8 cellular contexts compared by ENCODE assay signal in the genomic region with DNA sequence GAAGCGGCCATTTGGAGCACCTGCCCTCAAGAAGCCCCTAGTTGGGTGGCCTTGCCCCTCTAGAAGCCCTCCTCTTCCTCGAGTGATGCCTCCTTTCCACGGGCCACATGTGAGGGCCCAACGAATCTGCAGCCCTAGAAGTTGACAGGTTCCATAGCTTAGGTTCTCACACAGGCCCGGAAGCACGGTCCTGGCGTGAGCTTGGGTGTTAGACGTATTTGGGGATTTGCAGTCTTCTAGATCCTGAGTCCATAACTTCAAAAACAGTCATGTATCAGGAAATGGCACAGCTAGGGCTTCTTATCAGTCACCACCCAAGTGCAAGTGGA. TPM values are rescaled to one million over a fixed set of nuclear protein-coding genes. Genes with fewer than 3 reads are reported as not detected.
DNase-seq lines count a peak whose midpoint lies in the region; ATAC-seq and TF ChIP-seq lines count a peak whose summit lies in the region.

No MANE protein-coding gene starts in this region.

- H3K9me3 ChIP-seq in Caco-2 (no peaks in the 10 kb centered on the region), Karpas-422 (ENCODE audit: low read length) (no peaks in the 10 kb centered on the region)

- H3K79me2 ChIP-seq in Karpas-422 (ENCODE audit: low read length): peaks cover 36% of the 10 kb centered on the region

- H4K20me1 ChIP-seq in Karpas-422 (ENCODE audit: insufficient read depth, low read depth, low read length): no peaks in the 10 kb centered on the region

- H3K4me1 Mint-ChIP-seq in Caco-2 (ENCODE audit: low read depth, unreplicated experiment): peaks cover 6% of the 10 kb centered on the region
- peaks cover 16 to 38% (median 33%) of the 10 kb centered on the region in 4 donors for H3K4me1 Mint-ChIP-seq in naive thymus-derived CD8-positive, alpha-beta T cell

- peak overlapping the region; percentile 99 for H3K27ac Mint-ChIP-seq in Caco-2 (ENCODE audit: unreplicated experiment)
- peak overlapping the region; percentile 83 to 99 (median 92) for H3K27ac Mint-ChIP-seq in naive thymus-derived CD8-positive, alpha-beta T cell

- peak overlapping the region; percentile 75 for H3K4me2 ChIP-seq in Karpas-422 (ENCODE audit: low read depth, low read length, poor library complexity, severe bottlenecking)

- POLR2A ChIA-PET in Caco-2 (lab: Charles Lee): no interaction called here
- POLR2A ChIA-PET in naive thymus-derived CD8-positive, alpha-beta T cell (lab: Charles Lee): interaction anchor here (1.0 to 2.7 kb wide), 4 partner anchors 12 to 123 kb away, joined by 3 to 10 read pairs (median 6); partner anchors contain the start of genes NPM3 and OGA

- ATAC-seq in naive thymus-derived CD8-positive, alpha-beta T cell: peak; percentile 0 to 1
- ATAC-seq in HG03139 (IDR thresholded peaks at IDR 0.05; ENCODE audit: unreplicated experiment): no peak
- no peak for ATAC-seq in HG03039 (IDR thresholded peaks at IDR 0.05; ENCODE audit: unreplicated experiment)
- no peak for ATAC-seq in GM21367 (IDR thresholded peaks at IDR 0.05; ENCODE audit: unreplicated experiment)

- H3K36me3 ChIP-seq in Caco-2 (ENCODE audit: control insufficient read depth, insufficient read depth, low read length) (no peaks in the 10 kb centered on the region), Karpas-422 (ENCODE audit: insufficient read depth, low read length) (0 out of 2 replicates have a peak, but pooled peaks cover 3% of the 10 kb centered on the region)

- BruUV-seq in Caco-2 (replicated peaks; lab: Mats Ljungman, UMichigan): no TSS peak

- peak overlapping the region; percentile 97 for H3K4me3 Mint-ChIP-seq in Caco-2 (ENCODE audit: unreplicated experiment)
- H3K4me3 Mint-ChIP-seq in naive thymus-derived CD8-positive, alpha-beta T cell: peak overlapping the region; percentile 69 to 96 (median 80)

- H3K4me1 ChIP-seq in Caco-2: peaks cover 13% of the 10 kb centered on the region; the same call in 1 of the 2 replicates
- peaks cover 35% of the 10 kb centered on the region for H3K4me1 ChIP-seq in Karpas-422 (ENCODE audit: low read length)

- H3K9me3 Mint-ChIP-seq in Caco-2 (ENCODE audit: unreplicated experiment): no peaks in the 10 kb centered on the region
- peaks cover 0 to 2% (median 0%) of the 10 kb centered on the region in 9 donors for H3K9me3 Mint-ChIP-seq in naive thymus-derived CD8-positive, alpha-beta T cell

- H3K9me2 ChIP-seq in Karpas-422 (replicated peaks; ENCODE audit: insufficient read depth, low read length): no peaks in the 10 kb centered on the region

- TF ChIP-seq CTCF in Caco-2 (IDR thresholded peaks at IDR 0.05; ENCODE audit: insufficient read depth in 1 of 2, low read depth in 1 of 2, low read length in 1 of 2, severe bottlenecking in 1 of 2, unreplicated experiment in 1 of 2) (no peak), coronary artery (IDR thresholded peaks at IDR 0.05) (no peak)

- peak overlapping the region; percentile 36; the same call in 1 of the 2 replicates for H2AFZ ChIP-seq in Karpas-422 (ENCODE audit: low read length)

- H3K9ac ChIP-seq in Karpas-422 (ENCODE audit: low read length): peak overlapping the region; percentile 98

- no peaks in the 10 kb centered on the region for H3K27me3 Mint-ChIP-seq in Caco-2 (ENCODE audit: insufficient read depth, unreplicated experiment)
- no peaks in the 10 kb centered on the region for H3K27me3 Mint-ChIP-seq in naive thymus-derived CD8-positive, alpha-beta T cell

- peaks cover 30% of the 10 kb centered on the region for H3K36me3 Mint-ChIP-seq in Caco-2 (ENCODE audit: insufficient read depth, unreplicated experiment)
- H3K36me3 Mint-ChIP-seq in naive thymus-derived CD8-positive, alpha-beta T cell: peaks cover 0 to 18% (median 5%) of the 10 kb centered on the region in 3 donors

- H3K4me3 ChIP-seq in Caco-2 (ENCODE audit: low read depth, low read length): peak overlapping the region; percentile 85
- peak overlapping the region; percentile 96 for H3K4me3 ChIP-seq in Karpas-422 (ENCODE audit: low read length)
- peak overlapping the region; percentile 88 for H3K4me3 ChIP-seq in coronary artery

- DNase-seq in Caco-2 (no peak), Karpas-422 (peak; percentile 46), coronary artery (ENCODE audit: low spot score) (no peak), kidney glomerular epithelial cell (lab: John Stamatoyannopoulos, UW) (no peak)
- peak in 1 of 10 donors; percentile 1 for DNase-seq in naive thymus-derived CD8-positive, alpha-beta T cell

- intact Hi-C loops in Caco-2 (cut with micrococcal nuclease; ENCODE audit: unreplicated experiment): no loop called here

- H3K27ac ChIP-seq in Karpas-422 (ENCODE audit: low read length): no peak overlapping the region
- H3K27ac ChIP-seq in coronary artery: peak overlapping the region; percentile 99

- CTCF ChIA-PET in Caco-2 (lab: Charles Lee): interaction anchor here (0.6 kb wide), 1 partner anchor 92 kb away, joined by 3 read pairs; no protein-coding TSS in a partner anchor

- H3K27me3 ChIP-seq in Caco-2 (replicated peaks; ENCODE audit: control insufficient read depth, insufficient read depth, low read length) (no peaks in the 10 kb centered on the region), Karpas-422 (ENCODE audit: low read length) (no peaks in the 10 kb centered on the region)

RNA-seq across cellular contexts. Expression of gene FBXW4, which starts 0.4 kb away (rescaled TPM):
- 40.7 and 44.0 TPM in 2 replicates for total RNA-seq in Caco-2 (2022)
- total RNA-seq in Karpas-422 (2014; rRNA removed; shearing (Covaris generic); ENCODE audit: low replicate concordance): 31.0 and 42.9 TPM in 2 replicates
- total RNA-seq in naive thymus-derived CD8-positive, alpha-beta T cell: 100 to 1,000 TPM in 1 of 2 experiments, 10 to 100 TPM in 1; 91.2 to 106 TPM
- 10 to 100 TPM in 1 of 3 donors, 1 to 10 TPM in 2; 6.1 to 13.1 (median 6.5) TPM for polyA plus RNA-seq in naive thymus-derived CD8-positive, alpha-beta T cell

Comparison
In these comparisons a context has a peak if more than half of its experiments do, and no peak if none do; other contexts are left out.
1. ATAC-seq: peak in naive thymus-derived CD8-positive, alpha-beta T cell (2 of 2); none in HG03139 (single experiment), HG03039 (single experiment) and GM21367 (single experiment).
2. Peak in every context shown above with its lines, with median percentiles within 50 percentile points of each other: H3K4me3 ChIP-seq.